ENCODE assay signal across 8 cellular contexts in genomic region chr6:26538572-26538902, GRCh38. TPM values are rescaled to one million over a fixed set of nuclear protein-coding genes. Genes with fewer than 3 reads are reported as not detected.
DNase-seq lines count a peak whose midpoint lies in the region; ATAC-seq, FAIRE-seq and TF ChIP-seq lines count a peak whose summit lies in the region.

No MANE protein-coding gene starts in this region.

- H3K27ac ChIP-seq in breast epithelium (peak overlapping the region; percentile 94 to 96), mesendoderm (ENCODE audit: low read depth, low read length) (peak overlapping the region; percentile 85), vagina (peak overlapping the region; percentile 93)

- peak overlapping the region; percentile 71 for H3K4me2 ChIP-seq in mesendoderm (ENCODE audit: low read length)

- H4K8ac ChIP-seq in mesendoderm (ENCODE audit: low read depth, low read length), result no peak overlapping the region

- FAIRE-seq in H54 (lab: Jason Lieb, UNC), result no peak

- H2BK5ac ChIP-seq in mesendoderm (ENCODE audit: low read length), result no peak overlapping the region

- no CpG with 5 or more reads among the region's 15 CpGs for WGBS in mesendoderm (ENCODE audit: extremely low coverage, insufficient coverage, low lambda C conversion rate)

- peak overlapping the region; percentile 94 for H3K56ac ChIP-seq in mesendoderm (ENCODE audit: low read length)

- peaks cover 7% of the 10 kb centered on the region for H3K79me1 ChIP-seq in mesendoderm (ENCODE audit: low read length)

- TF ChIP-seq POLR2A in breast epithelium (IDR thresholded peaks at IDR 0.05), result no peak
- no peak for TF ChIP-seq POLR2A in vagina (IDR thresholded peaks at IDR 0.05)
- TF ChIP-seq POLR2A in GM18505 (IDR thresholded peaks at IDR 0.05; ENCODE audit: borderline replicate concordance, extremely low read depth, insufficient read depth, insufficient read length), result no peak
- TF ChIP-seq POLR2A in H54 (IDR thresholded peaks at IDR 0.05; ENCODE audit: low read depth, low read length), result no peak

- no peak overlapping the region for H2BK15ac ChIP-seq in mesendoderm (replicated peaks; ENCODE audit: low read depth)

- no peak overlapping the region for H2BK120ac ChIP-seq in mesendoderm (ENCODE audit: low read depth, low read length)

- intact Hi-C loops in breast epithelium (cut with DNase I; ENCODE audit: low total_unique reads) (loop anchor here (2.0 kb wide), 1 partner anchor 14 kb away; no protein-coding TSS in a partner anchor), vagina (cut with DNase I) (loop anchor here (10.0 kb wide), 1 partner anchor 514 kb away; a partner anchor contains a TSS)

- DNase-seq in NCI-H146 (lab: John Stamatoyannopoulos, UW), result peak; percentile 61
- no peak for DNase-seq in breast epithelium (ENCODE audit: low spot score in 2 of 2)
- DNase-seq in mesendoderm, result peak; percentile 85
- no peak for DNase-seq in vagina (ENCODE audit: extremely low spot score in 2 of 2)
- DNase-seq in SHP77 treated with DMSO at 0.1 percent for 48 hours (lab: John Stamatoyannopoulos, UW), result no peak
- no peak for DNase-seq in H54 (ENCODE audit: insufficient read length, low spot score)

- peak overlapping the region; percentile 82 for H3K4me3 ChIP-seq in GM08714 (ENCODE audit: low read length)
- peak overlapping the region; percentile 81 to 91 (median 85) for H3K4me3 ChIP-seq in breast epithelium
- H3K4me3 ChIP-seq in mesendoderm (ENCODE audit: low read length), result peak overlapping the region; percentile 91
- H3K4me3 ChIP-seq in vagina, result peak overlapping the region; percentile 71 to 74

- no peak overlapping the region for H2AK5ac ChIP-seq in mesendoderm (ENCODE audit: low read length)

- H3K9me3 ChIP-seq in breast epithelium (no peaks in the 10 kb centered on the region), vagina (no peaks in the 10 kb centered on the region)

- no peak overlapping the region for H3K23ac ChIP-seq in mesendoderm (ENCODE audit: low read length)

- no peaks in the 10 kb centered on the region for H3K36me3 ChIP-seq in breast epithelium
- no peaks in the 10 kb centered on the region for H3K36me3 ChIP-seq in mesendoderm (ENCODE audit: control insufficient read depth, insufficient read depth, low read length)
- no peaks in the 10 kb centered on the region for H3K36me3 ChIP-seq in vagina

- no peak for ATAC-seq in GM18505 (IDR thresholded peaks at IDR 0.05; ENCODE audit: unreplicated experiment)

- H3K4me1 ChIP-seq in breast epithelium, result no peaks in the 10 kb centered on the region
- no peaks in the 10 kb centered on the region for H3K4me1 ChIP-seq in mesendoderm (ENCODE audit: control insufficient read depth, low read depth, low read length)
- peaks cover 32% of the 10 kb centered on the region for H3K4me1 ChIP-seq in vagina

- H4K5ac ChIP-seq in mesendoderm (ENCODE audit: low read length), result no peak overlapping the region

- H3K18ac ChIP-seq in mesendoderm (ENCODE audit: low read length), result peak overlapping the region; percentile 54

- H3K4ac ChIP-seq in mesendoderm (ENCODE audit: low read depth, low read length), result no peak overlapping the region

- TF ChIP-seq CTCF in breast epithelium (IDR thresholded peaks at IDR 0.05), result no peak
- TF ChIP-seq CTCF in vagina (IDR thresholded peaks at IDR 0.05), result no peak

- H3K27me3 ChIP-seq in breast epithelium (no peaks in the 10 kb centered on the region), mesendoderm (ENCODE audit: insufficient read depth, low read length, poor library complexity) (no peaks in the 10 kb centered on the region), vagina (no peaks in the 10 kb centered on the region)

- peaks cover 7% of the 10 kb centered on the region for H3K79me2 ChIP-seq in mesendoderm (ENCODE audit: control insufficient read depth, insufficient read depth, low read length)

- H3K9ac ChIP-seq in mesendoderm (ENCODE audit: low read length), result peak overlapping the region; percentile 92

RNA-seq across cellular contexts. Expression of gene HMGN4, which starts 0.4 kb away (rescaled TPM):
- 10 to 100 TPM; 57.0 to 96.6 (median 82.6) TPM for total RNA-seq in breast epithelium
- polyA plus RNA-seq in mesendoderm (2013, experiment 1 of 2), result 28.8 TPM
- 30.9 TPM for polyA plus RNA-seq in mesendoderm (2013, experiment 2 of 2)
- 58.4 TPM for total RNA-seq in vagina

RNA-seq across cellular contexts. Expression of gene BTN1A1, which starts 38.4 kb away (rescaled TPM):
- total RNA-seq in breast epithelium (not detected), vagina (not detected)
- polyA plus RNA-seq in mesendoderm (2013, experiment 1 of 2), result 0.08 TPM
- polyA plus RNA-seq in mesendoderm (2013, experiment 2 of 2), result 0.07 TPM

RNA-seq across cellular contexts. Expression of gene ABT1, which starts 58.2 kb away (rescaled TPM):
- total RNA-seq in breast epithelium, result 10 to 100 TPM; 13.8 to 19.5 (median 18.0) TPM
- 24.5 TPM for polyA plus RNA-seq in mesendoderm (2013, experiment 1 of 2)
- polyA plus RNA-seq in mesendoderm (2013, experiment 2 of 2), result 24.8 TPM
- 24.8 TPM for total RNA-seq in vagina

Comparison
In these comparisons a context has a peak if more than half of its experiments do, and no peak if none do; other contexts are left out.
1. DNase-seq: peak in NCI-H146 (single experiment) and mesendoderm (single experiment); none in breast epithelium (0 of 2), vagina (0 of 2), SHP77 treated with DMSO at 0.1 percent for 48 hours (single experiment) and H54 (single experiment).
2. Peak in every context shown above with its lines, with median percentiles within 50 percentile points of each other: H3K4me3 ChIP-seq and H3K27ac ChIP-seq.